18 cellular contexts compared by ENCODE assay signal in the genomic region with DNA sequence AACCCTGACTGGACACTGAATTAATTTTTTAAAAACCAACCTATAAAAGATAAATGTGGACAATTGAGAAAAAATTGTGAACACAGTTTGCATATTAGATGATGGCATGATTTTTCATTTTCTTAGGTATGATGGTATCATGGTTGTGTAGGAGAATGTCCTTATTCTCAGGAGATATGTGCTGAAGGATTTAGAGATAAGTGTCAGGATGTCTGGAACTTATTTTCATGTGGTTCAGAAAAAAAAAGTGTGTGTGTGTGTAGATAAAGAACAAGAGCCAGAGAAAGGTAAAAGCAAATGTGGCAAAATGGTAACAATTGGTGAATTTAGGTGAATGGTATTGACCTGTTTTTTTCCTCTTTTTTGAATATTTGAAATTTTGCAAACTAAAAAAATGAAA. TPM values are rescaled to one million over a fixed set of nuclear protein-coding genes. Genes with fewer than 3 reads are reported as not detected.
DNase-seq lines count a peak whose midpoint lies in the region; ATAC-seq and TF ChIP-seq lines count a peak whose summit lies in the region.
"Had no signal": no experiment of that assay in that cellular context is flagged by ENCODE, and none has a peak within 500 bp of the region (broad histone marks: within the 10 kb centered on the region; RNA-seq: fewer than 3 reads in every experiment).

No MANE protein-coding gene starts in this region.

- H3K4me1 ChIP-seq in KMS-11 (ENCODE audit: low read depth, poor library complexity, severe bottlenecking): peaks cover 70% of the 10 kb centered on the region
- no peaks in the 10 kb centered on the region for H3K4me1 ChIP-seq in ovary (ENCODE audit: insufficient read depth)
- H3K4me1 ChIP-seq: BE2C had no signal

- peaks cover 3% of the 10 kb centered on the region for H3K9me3 Mint-ChIP-seq in activated T-cell treated with anti-CD3 and anti-CD28 coated beads, Interleukin-2, amount 50 U/mL, for 24 hours
- H3K9me3 Mint-ChIP-seq in CD4-positive, alpha-beta T cell: no peaks in the 10 kb centered on the region
- no peaks in the 10 kb centered on the region for H3K9me3 Mint-ChIP-seq in activated naive CD8-positive, alpha-beta T cell treated with anti-CD3 and anti-CD28 coated beads, Interleukin-2, amount 50 U/mL, for 24 hours
- H3K9me3 Mint-ChIP-seq: CD8-positive, alpha-beta T cell; H9 had no signal

- peak overlapping the region; percentile 67; the same call in 1 of the 2 replicates for H3K4me2 ChIP-seq in KMS-11

- no peak for TF ChIP-seq CTCF in CD4-positive, alpha-beta T cell (IDR thresholded peaks at IDR 0.05)
- TF ChIP-seq CTCF in KMS-11 (conservative IDR thresholded peaks at IDR 0.05; ENCODE audit: low read depth, low read length) (no peak), ovary (IDR thresholded peaks at IDR 0.05) (no peak)

- intact Hi-C loops in CD4-positive, alpha-beta T cell (cut with DNase I, micrococcal nuclease): no loop called here
- intact Hi-C loops in ovary (cut with DNase I): loop anchor here in 2 of 4 donors (10.0 kb wide), 2 partner anchors 126 to 136 kb away; no protein-coding TSS in a partner anchor

- ATAC-seq in CD4-positive, alpha-beta T cell (ENCODE audit: poor library complexity): no peak
- no peak for ATAC-seq in activated naive CD8-positive, alpha-beta T cell treated with anti-CD3 and anti-CD28 coated beads, Interleukin-2, amount 50 U/mL, for 24 hours
- no peak for ATAC-seq in HG03135 (IDR thresholded peaks at IDR 0.05; ENCODE audit: unreplicated experiment)
- ATAC-seq: CD8-positive, alpha-beta T cell; HepG2 had no signal

- no peaks in the 10 kb centered on the region for H3K27me3 ChIP-seq in CD4-positive, alpha-beta T cell (ENCODE audit: control insufficient read depth, insufficient read depth, low read length)
- H3K27me3 ChIP-seq in KMS-11 (ENCODE audit: insufficient read depth, low read depth) (no peaks in the 10 kb centered on the region), ovary (no peaks in the 10 kb centered on the region)
- H3K27me3 ChIP-seq: BE2C had no signal

- H2AFZ ChIP-seq in KMS-11 (ENCODE audit: low read depth): no peak overlapping the region

- no peak overlapping the region for H3K4me3 Mint-ChIP-seq in activated T-cell treated with anti-CD3 and anti-CD28 coated beads, Interleukin-2, amount 50 U/mL, for 24 hours
- H3K4me3 Mint-ChIP-seq in CD4-positive, alpha-beta T cell: no peak overlapping the region
- no peak overlapping the region for H3K4me3 Mint-ChIP-seq in activated naive CD8-positive, alpha-beta T cell treated with anti-CD3 and anti-CD28 coated beads, Interleukin-2, amount 50 U/mL, for 24 hours
- H3K4me3 Mint-ChIP-seq: CD8-positive, alpha-beta T cell; H9 had no signal

- peaks cover 82% of the 10 kb centered on the region for H3K36me3 Mint-ChIP-seq in activated T-cell treated with anti-CD3 and anti-CD28 coated beads, Interleukin-2, amount 50 U/mL, for 24 hours (ENCODE audit: low read depth)
- peaks cover 30% of the 10 kb centered on the region for H3K36me3 Mint-ChIP-seq in CD4-positive, alpha-beta T cell (ENCODE audit: low read depth)
- peaks cover 55% of the 10 kb centered on the region for H3K36me3 Mint-ChIP-seq in activated naive CD8-positive, alpha-beta T cell treated with anti-CD3 and anti-CD28 coated beads, Interleukin-2, amount 50 U/mL, for 24 hours (ENCODE audit: low read depth)

- H3K9me3 ChIP-seq in CD4-positive, alpha-beta T cell (ENCODE audit: control insufficient read depth, low read length): no peaks in the 10 kb centered on the region
- H3K9me3 ChIP-seq in ovary: no peaks in the 10 kb centered on the region
- H3K9me3 ChIP-seq: BE2C had no signal

- CTCF ChIA-PET in CD4-positive, alpha-beta T cell (lab: Charles Lee): no interaction called here

- no peak overlapping the region for H3K27ac ChIP-seq in CD4-positive, alpha-beta T cell (ENCODE audit: low read depth, low read length)
- H3K27ac ChIP-seq in KMS-11 (no peak overlapping the region; the same call in 1 of the 2 replicates), ovary (no peak overlapping the region)
- H3K27ac ChIP-seq: C4-2B had no signal

- POLR2A ChIA-PET in CD4-positive, alpha-beta T cell (lab: Charles Lee): interaction anchor here (1.2 kb wide), 1 partner anchor 16 kb away, joined by 4 read pairs; no protein-coding TSS in a partner anchor

- H3K36me3 ChIP-seq in KMS-11 (ENCODE audit: insufficient read depth): no peaks in the 10 kb centered on the region
- H3K36me3 ChIP-seq in ovary: no peaks in the 10 kb centered on the region

- H3K9ac ChIP-seq in KMS-11: no peak overlapping the region

- H3K4me1 Mint-ChIP-seq in activated T-cell treated with anti-CD3 and anti-CD28 coated beads, Interleukin-2, amount 50 U/mL, for 24 hours (ENCODE audit: low read depth): peaks cover 87% of the 10 kb centered on the region
- H3K4me1 Mint-ChIP-seq in CD4-positive, alpha-beta T cell (ENCODE audit: low read depth): peaks cover 80% of the 10 kb centered on the region
- peaks cover 78% of the 10 kb centered on the region for H3K4me1 Mint-ChIP-seq in activated naive CD8-positive, alpha-beta T cell treated with anti-CD3 and anti-CD28 coated beads, Interleukin-2, amount 50 U/mL, for 24 hours

- TF ChIP-seq POLR2A in ovary (IDR thresholded peaks at IDR 0.05): no peak

- DNase-seq in activated T-cell treated with anti-CD3 and anti-CD28 coated beads, Interleukin-2, amount 50 U/mL, for 24 hours: no peak
- no peak for DNase-seq in activated T-cell treated with anti-CD3 and anti-CD28 coated beads, Interleukin-2, amount 50 U/mL, for 1 hour
- DNase-seq in CD4-positive, alpha-beta T cell: no peak
- DNase-seq in activated naive CD8-positive, alpha-beta T cell treated with anti-CD3 and anti-CD28 coated beads, Interleukin-2, amount 50 U/mL, for 24 hours: no peak
- DNase-seq in stimulated activated CD4-positive, alpha-beta T cell treated with anti-CD3 and anti-CD28 coated beads, Interleukin-15, amount 100 ng/mL, for 24 hours: no peak
- DNase-seq in ovary: no peak
- DNase-seq: BE2C; CD8-positive, alpha-beta T cell; COR-L47; DMS153; DMS79 treated with DMSO at 0.1 percent for 48 hours; EL; GOT3; H9 had no signal

- no peaks in the 10 kb centered on the region for H3K27me3 Mint-ChIP-seq in activated T-cell treated with anti-CD3 and anti-CD28 coated beads, Interleukin-2, amount 50 U/mL, for 24 hours
- H3K27me3 Mint-ChIP-seq in CD4-positive, alpha-beta T cell: no peaks in the 10 kb centered on the region
- H3K27me3 Mint-ChIP-seq in activated naive CD8-positive, alpha-beta T cell treated with anti-CD3 and anti-CD28 coated beads, Interleukin-2, amount 50 U/mL, for 24 hours: no peaks in the 10 kb centered on the region

- no peak for TF ChIP-seq EP300 in ovary (IDR thresholded peaks at IDR 0.05)

- no peaks in the 10 kb centered on the region for H4K20me1 ChIP-seq in KMS-11 (ENCODE audit: insufficient read depth)

- H3K4me3 ChIP-seq in KMS-11 (IDR thresholded peaks at IDR 0.05; ENCODE audit: insufficient read depth, low read depth, low read length): no peak overlapping the region
- no peak overlapping the region for H3K4me3 ChIP-seq in ovary

- H3K27ac Mint-ChIP-seq in activated T-cell treated with anti-CD3 and anti-CD28 coated beads, Interleukin-2, amount 50 U/mL, for 24 hours: peak overlapping the region; percentile 8
- H3K27ac Mint-ChIP-seq in CD4-positive, alpha-beta T cell: peak overlapping the region; percentile 45
- H3K27ac Mint-ChIP-seq in activated naive CD8-positive, alpha-beta T cell treated with anti-CD3 and anti-CD28 coated beads, Interleukin-2, amount 50 U/mL, for 24 hours: peak overlapping the region; percentile 12

- no peaks in the 10 kb centered on the region; the same call in 1 of the 2 replicates for H3K79me2 ChIP-seq in KMS-11 (ENCODE audit: insufficient read depth, low read depth)

RNA-seq across cellular contexts. Expression of a gene that starts 4.0 kb away (rescaled TPM):
- 1 to 10 TPM; 5.8 to 6.6 TPM for total RNA-seq in CD4-positive, alpha-beta T cell
- total RNA-seq in ovary: 10 to 100 TPM; 20.3 to 40.9 (median 35.1) TPM
- 100 to 1,000 TPM in 1 of 2 donors, 10 to 100 TPM in 1; 23.2 to 108 TPM for polyA plus RNA-seq in ovary

RNA-seq across cellular contexts. Expression of a gene that starts 39.9 kb away (rescaled TPM):
- 10 to 100 TPM in 1 of 2 experiments, 1 to 10 TPM in 1; 8.9 to 10.7 TPM for total RNA-seq in CD4-positive, alpha-beta T cell
- 10 to 100 TPM; 26.0 to 55.4 (median 42.6) TPM for total RNA-seq in ovary
- 10 to 100 TPM; 28.7 to 74.9 TPM for polyA plus RNA-seq in ovary

RNA-seq across cellular contexts. Expression of a gene that starts 50.8 kb away (rescaled TPM):
- not detected for total RNA-seq in CD4-positive, alpha-beta T cell
- 1 to 10 TPM in 5 of 7 donors, under 1 TPM in 2; 0.61 to 3.6 (median 2.1) TPM for total RNA-seq in ovary
- polyA plus RNA-seq in ovary: 10 to 100 TPM in 1 of 2 donors, 1 to 10 TPM in 1; 1.6 to 11.1 TPM
- total RNA-seq: CD8-positive, alpha-beta T cell; H9; HepG2 had no signal
- polyA plus RNA-seq: HepG2 had no signal
